Comparison of ENCODE assay signal across 9 cellular contexts in the genomic region with DNA sequence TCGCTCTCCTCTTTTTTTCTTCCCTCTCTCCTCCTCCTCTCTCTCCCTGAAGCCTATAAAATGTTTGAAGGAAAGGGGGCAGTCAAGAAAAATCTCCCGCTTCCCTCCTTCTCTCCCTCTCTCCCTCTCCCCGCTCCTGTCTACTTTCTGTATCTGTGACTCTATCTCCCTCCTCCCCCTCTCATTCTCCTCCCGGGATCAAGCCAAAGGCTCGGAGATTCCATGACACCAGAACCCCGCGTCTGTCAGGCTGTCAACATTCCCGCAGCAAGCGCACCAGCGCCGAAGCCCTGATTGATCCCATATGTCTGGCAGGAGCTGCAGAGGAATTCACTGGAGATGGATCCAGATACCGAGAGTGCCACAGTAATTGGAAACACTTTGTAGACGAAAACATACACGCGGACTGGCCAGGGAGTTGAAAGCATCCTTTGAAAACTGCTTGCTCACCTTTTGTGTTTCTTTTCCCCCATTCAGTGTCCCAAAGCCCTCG. TPM values are rescaled to one million over a fixed set of nuclear protein-coding genes. Genes with fewer than 3 reads are reported as not detected.
DNase-seq lines count a peak whose midpoint lies in the region; ATAC-seq and TF ChIP-seq lines count a peak whose summit lies in the region.
"Had no signal": no experiment of that assay in that cellular context is flagged by ENCODE, and none has a peak within 500 bp of the region (broad histone marks: within the 10 kb centered on the region; RNA-seq: fewer than 3 reads in every experiment).

No MANE protein-coding gene starts in this region.

- peak overlapping the region; percentile 82 for H3K4me3 ChIP-seq in AG10803 (ENCODE audit: low read length)
- peak overlapping the region; percentile 71 for H3K4me3 ChIP-seq in fibroblast of pulmonary artery (replicated peaks; ENCODE audit: low read depth, low read length)
- peak overlapping the region; percentile 62 for H3K4me3 ChIP-seq in neuron (ENCODE audit: low read length)
- H3K4me3 ChIP-seq in CD4-positive, alpha-beta memory T cell (ENCODE audit: low read length in 2 of 2): no peak overlapping the region

- CTCF ChIA-PET in CD4-positive, alpha-beta memory T cell (lab: Charles Lee; ENCODE audit: partially characterized antibody): no interaction called here

- H2AFZ ChIP-seq in neuron (ENCODE audit: low read depth, low read length): peak overlapping the region; percentile 99

- no peak overlapping the region for H3K27ac ChIP-seq in CD4-positive, alpha-beta memory T cell (ENCODE audit: low read depth, low read length)

- H3K4me1 Mint-ChIP-seq in T-helper 17 cell: peaks cover 2% of the 10 kb centered on the region
- peaks cover 0 to 5% (median under 1%) of the 10 kb centered on the region in 4 donors for H3K4me1 Mint-ChIP-seq in CD4-positive, alpha-beta memory T cell

- peaks cover 0 to 10% (median 2%) of the 10 kb centered on the region in 8 donors for H3K9me3 Mint-ChIP-seq in CD4-positive, alpha-beta memory T cell

- intact Hi-C loops in CD4-positive, alpha-beta memory T cell (cut with micrococcal nuclease): no loop called here

- no peak overlapping the region for H3K27ac Mint-ChIP-seq in T-helper 17 cell
- no peak overlapping the region for H3K27ac Mint-ChIP-seq in CD4-positive, alpha-beta memory T cell

- POLR2A ChIA-PET in CD4-positive, alpha-beta memory T cell (lab: Charles Lee; ENCODE audit: partially characterized antibody): no interaction called here

- H3K4me3 Mint-ChIP-seq in T-helper 17 cell: no peak overlapping the region
- no peak overlapping the region for H3K4me3 Mint-ChIP-seq in CD4-positive, alpha-beta memory T cell

- peaks cover 32% of the 10 kb centered on the region for H3K27me3 Mint-ChIP-seq in T-helper 17 cell
- peaks cover 20 to 28% of the 10 kb centered on the region in 2 donors for H3K27me3 Mint-ChIP-seq in CD4-positive, alpha-beta memory T cell

- no peaks in the 10 kb centered on the region for H3K9me3 ChIP-seq in neuron (ENCODE audit: low read length)
- no peaks in the 10 kb centered on the region for H3K9me3 ChIP-seq in T-helper 17 cell (ENCODE audit: control insufficient read depth, low read length, poor library complexity, severe bottlenecking)
- H3K9me3 ChIP-seq in CD4-positive, alpha-beta memory T cell (ENCODE audit: control insufficient read depth in 1 of 2, low read length in 2 of 2): no peaks in the 10 kb centered on the region

- DNase-seq in AG10803 (ENCODE audit: low read depth) (peak; percentile 96), fibroblast of pulmonary artery (ENCODE audit: low read depth) (peak; percentile 55), NCI-H1436 treated with DMSO at 0.1 percent for 48 hours (lab: John Stamatoyannopoulos, UW) (no peak), T-helper 17 cell (no peak), GM19238 (ENCODE audit: insufficient read length, low spot score) (no peak)
- DNase-seq in CD4-positive, alpha-beta memory T cell: no peak
- DNase-seq: activated CD8-positive, alpha-beta memory T cell treated with anti-CD3 and anti-CD28 coated beads, Interleukin-2, amount 50 U/mL, for 4 hours had no signal

- no peaks in the 10 kb centered on the region for H3K36me3 Mint-ChIP-seq in T-helper 17 cell (ENCODE audit: low read depth)
- H3K36me3 Mint-ChIP-seq in CD4-positive, alpha-beta memory T cell: no peaks in the 10 kb centered on the region

- TF ChIP-seq CTCF in AG10803 (conservative IDR thresholded peaks at IDR 0.05; ENCODE audit: low read length) (no peak), fibroblast of pulmonary artery (IDR thresholded peaks at IDR 0.05; ENCODE audit: low read length, missing control alignments) (no peak)

- H3K4me1 ChIP-seq in neuron (ENCODE audit: insufficient read depth, low read length): peaks cover 12% of the 10 kb centered on the region
- no peaks in the 10 kb centered on the region for H3K4me1 ChIP-seq in CD4-positive, alpha-beta memory T cell (ENCODE audit: insufficient read depth, low read length)

- H3K27me3 ChIP-seq in neuron (ENCODE audit: insufficient read depth, low read length): peaks cover 23% of the 10 kb centered on the region
- no peaks in the 10 kb centered on the region for H3K27me3 ChIP-seq in CD4-positive, alpha-beta memory T cell (ENCODE audit: insufficient read depth, low read length)

- no peak for ATAC-seq in T-helper 17 cell

- H3K36me3 ChIP-seq in neuron (ENCODE audit: insufficient read depth, low read length): no peaks in the 10 kb centered on the region
- no peaks in the 10 kb centered on the region for H3K36me3 ChIP-seq in CD4-positive, alpha-beta memory T cell (ENCODE audit: insufficient read depth, low read length)

TF ChIP-seq in PFSK-1, 5 proteins besides CTCF, POLR2A, EP300 and RAD21:
- TF ChIP-seq SIN3A (IDR thresholded peaks at IDR 0.05; ENCODE audit: borderline replicate concordance, insufficient read depth, low read length) (peak; percentile 50; the same call in 1 of the 2 replicates), TAF1 (IDR thresholded peaks at IDR 0.05; ENCODE audit: borderline replicate concordance, insufficient read depth, low read length) (no peak), POLR2AphosphoS5 (IDR thresholded peaks at IDR 0.05; ENCODE audit: low read depth, low read length) (no peak), FOXP2 (optimal IDR thresholded peaks at IDR 0.05; ENCODE audit: borderline replicate concordance, extremely low read depth, extremely low read length, insufficient read depth) (peak; percentile 33)
- TF ChIP-seq, protein P1, sequence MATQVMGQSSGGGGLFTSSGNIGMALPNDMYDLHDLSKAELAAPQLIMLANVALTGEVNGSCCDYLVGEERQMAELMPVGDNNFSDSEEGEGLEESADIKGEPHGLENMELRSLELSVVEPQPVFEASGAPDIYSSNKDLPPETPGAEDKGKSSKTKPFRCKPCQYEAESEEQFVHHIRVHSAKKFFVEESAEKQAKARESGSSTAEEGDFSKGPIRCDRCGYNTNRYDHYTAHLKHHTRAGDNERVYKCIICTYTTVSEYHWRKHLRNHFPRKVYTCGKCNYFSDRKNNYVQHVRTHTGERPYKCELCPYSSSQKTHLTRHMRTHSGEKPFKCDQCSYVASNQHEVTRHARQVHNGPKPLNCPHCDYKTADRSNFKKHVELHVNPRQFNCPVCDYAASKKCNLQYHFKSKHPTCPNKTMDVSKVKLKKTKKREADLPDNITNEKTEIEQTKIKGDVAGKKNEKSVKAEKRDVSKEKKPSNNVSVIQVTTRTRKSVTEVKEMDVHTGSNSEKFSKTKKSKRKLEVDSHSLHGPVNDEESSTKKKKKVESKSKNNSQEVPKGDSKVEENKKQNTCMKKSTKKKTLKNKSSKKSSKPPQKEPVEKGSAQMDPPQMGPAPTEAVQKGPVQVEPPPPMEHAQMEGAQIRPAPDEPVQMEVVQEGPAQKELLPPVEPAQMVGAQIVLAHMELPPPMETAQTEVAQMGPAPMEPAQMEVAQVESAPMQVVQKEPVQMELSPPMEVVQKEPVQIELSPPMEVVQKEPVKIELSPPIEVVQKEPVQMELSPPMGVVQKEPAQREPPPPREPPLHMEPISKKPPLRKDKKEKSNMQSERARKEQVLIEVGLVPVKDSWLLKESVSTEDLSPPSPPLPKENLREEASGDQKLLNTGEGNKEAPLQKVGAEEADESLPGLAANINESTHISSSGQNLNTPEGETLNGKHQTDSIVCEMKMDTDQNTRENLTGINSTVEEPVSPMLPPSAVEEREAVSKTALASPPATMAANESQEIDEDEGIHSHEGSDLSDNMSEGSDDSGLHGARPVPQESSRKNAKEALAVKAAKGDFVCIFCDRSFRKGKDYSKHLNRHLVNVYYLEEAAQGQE (IDR thresholded peaks at IDR 0.05; ENCODE audit: insufficient read depth in 1 of 2, low read depth in 2 of 2, low read length in 2 of 2): no peak
TF ChIP-seq in PFSK-1: peak in this region for 2.

RNA-seq across cellular contexts. Expression of a gene that starts 0.3 kb away (rescaled TPM):
- 4.0 TPM for polyA plus RNA-seq in PFSK-1 (2012; ENCODE audit: insufficient read length, low read depth)
- under 1 TPM; 0.08 to 0.17 TPM for total RNA-seq in T-helper 17 cell
- not detected for total RNA-seq in CD4-positive, alpha-beta memory T cell
- not detected for polyA plus RNA-seq in CD4-positive, alpha-beta memory T cell

Comparison
In these comparisons a context has a peak if more than half of its experiments do, and no peak if none do; other contexts are left out.
1. DNase-seq: peak in AG10803 (single experiment) and fibroblast of pulmonary artery (single experiment); none in NCI-H1436 treated with DMSO at 0.1 percent for 48 hours (single experiment), T-helper 17 cell (0 of 3), CD4-positive, alpha-beta memory T cell (0 of 5) and GM19238 (single experiment).
2. H3K4me3 ChIP-seq: peak in AG10803 (single experiment), fibroblast of pulmonary artery (single experiment) and neuron (single experiment); none in CD4-positive, alpha-beta memory T cell (0 of 2).